9 cellular contexts compared by ENCODE assay signal in genomic region chr20:47786763-47787107, GRCh38. TPM values are rescaled to one million over a fixed set of nuclear protein-coding genes. Genes with fewer than 3 reads are reported as not detected.
A peak's percentile ranks its signal among the peaks of the same experiment; 100 is the strongest.
DNase-seq lines count a peak whose midpoint lies in the region; ATAC-seq and TF ChIP-seq lines count a peak whose summit lies in the region.
"Had no signal": no experiment of that assay in that cellular context is flagged by ENCODE, and none has a peak within 500 bp of the region (broad histone marks: within the 10 kb centered on the region; RNA-seq: fewer than 3 reads in every experiment).

No MANE protein-coding gene starts in this region.

- no peak for TF ChIP-seq CTCF in natural killer cell (IDR thresholded peaks at IDR 0.05)

- H3K9me3 ChIP-seq in duodenal mucosa (ENCODE audit: control insufficient read depth in 1 of 2, low read length in 2 of 2): no peaks in the 10 kb centered on the region
- H3K9me3 ChIP-seq in muscle layer of duodenum (ENCODE audit: control insufficient read depth in 1 of 2, low read length in 2 of 2): no peaks in the 10 kb centered on the region

- peaks cover 0 to 5% of the 10 kb centered on the region in 2 donors for H3K4me1 Mint-ChIP-seq in natural killer cell treated with Interleukin-12 subunit alpha and Interleukin-12 subunit beta and Interleukin-15 and Interleukin-18, amount 100 ng/mL, for 72 hours (ENCODE audit: low read depth in 2 of 2)
- H3K4me1 Mint-ChIP-seq in natural killer cell: peaks cover 0 to 4% of the 10 kb centered on the region in 2 donors

- H3K27me3 Mint-ChIP-seq in natural killer cell treated with Interleukin-12 subunit alpha and Interleukin-12 subunit beta and Interleukin-15 and Interleukin-18, amount 100 ng/mL, for 72 hours: peaks cover 41 to 56% of the 10 kb centered on the region in 2 donors
- H3K27me3 Mint-ChIP-seq in natural killer cell (ENCODE audit: low read depth in 2 of 2): peaks cover 47 to 55% of the 10 kb centered on the region in 2 donors

- peaks cover 0 to 4% of the 10 kb centered on the region in 2 donors for H3K27me3 ChIP-seq in duodenal mucosa (ENCODE audit: control insufficient read depth in 1 of 2, insufficient read depth in 2 of 2, low read length in 2 of 2)
- no peaks in the 10 kb centered on the region for H3K27me3 ChIP-seq in muscle layer of duodenum (ENCODE audit: low read depth, low read length)

- H3K9me3 Mint-ChIP-seq in natural killer cell treated with Interleukin-12 subunit alpha and Interleukin-12 subunit beta and Interleukin-15 and Interleukin-18, amount 100 ng/mL, for 72 hours: no peaks in the 10 kb centered on the region
- no peaks in the 10 kb centered on the region for H3K9me3 Mint-ChIP-seq in natural killer cell

- peak overlapping the region; percentile 54 for H3K4me3 Mint-ChIP-seq in natural killer cell treated with Interleukin-12 subunit alpha and Interleukin-12 subunit beta and Interleukin-15 and Interleukin-18, amount 100 ng/mL, for 72 hours
- no peak overlapping the region for H3K4me3 Mint-ChIP-seq in natural killer cell

- H3K36me3 ChIP-seq in duodenal mucosa (ENCODE audit: control insufficient read depth in 1 of 2, insufficient read depth in 2 of 2, low read length in 2 of 2): no peaks in the 10 kb centered on the region
- no peaks in the 10 kb centered on the region for H3K36me3 ChIP-seq in muscle layer of duodenum (ENCODE audit: control insufficient read depth in 1 of 2, insufficient read depth in 2 of 2, low read length in 2 of 2)

- no peak for DNase-seq in natural killer cell treated with Interleukin-12 subunit alpha and Interleukin-12 subunit beta and Interleukin-15 and Interleukin-18, amount 100 ng/mL, for 72 hours (ENCODE audit: low spot score)
- DNase-seq in natural killer cell (no peak), NCI-H1105 (lab: John Stamatoyannopoulos, UW) (no peak), SK-N-DZ (ENCODE audit: low spot score) (no peak), NCI-H146 (lab: John Stamatoyannopoulos, UW) (no peak)
- DNase-seq: DND-41 had no signal

- no peak overlapping the region for H3K27ac Mint-ChIP-seq in natural killer cell treated with Interleukin-12 subunit alpha and Interleukin-12 subunit beta and Interleukin-15 and Interleukin-18, amount 100 ng/mL, for 72 hours
- no peak overlapping the region for H3K27ac Mint-ChIP-seq in natural killer cell

- H3K27ac ChIP-seq in duodenal mucosa (ENCODE audit: low read depth, low read length) (no peak overlapping the region), muscle layer of duodenum (ENCODE audit: low read length) (no peak overlapping the region)

- H3K9ac ChIP-seq in duodenal mucosa (ENCODE audit: low read depth in 1 of 2, low read length in 2 of 2): peak overlapping the region; percentile 50 to 69

- ATAC-seq in natural killer cell treated with Interleukin-12 subunit alpha and Interleukin-12 subunit beta and Interleukin-15 and Interleukin-18, amount 100 ng/mL, for 72 hours: no peak
- ATAC-seq in natural killer cell (no peak), GM19452 (IDR thresholded peaks at IDR 0.05; ENCODE audit: unreplicated experiment) (no peak)

- intact Hi-C loops in natural killer cell (cut with micrococcal nuclease): no loop called here

- H3K4me3 ChIP-seq in duodenal mucosa (ENCODE audit: low read depth in 1 of 2, low read length in 2 of 2) (peak overlapping the region; percentile 76 to 79), muscle layer of duodenum (ENCODE audit: low read depth in 1 of 2, low read length in 2 of 2) (peak overlapping the region; percentile 73 to 77)

- H3K36me3 Mint-ChIP-seq in natural killer cell treated with Interleukin-12 subunit alpha and Interleukin-12 subunit beta and Interleukin-15 and Interleukin-18, amount 100 ng/mL, for 72 hours: no peaks in the 10 kb centered on the region
- H3K36me3 Mint-ChIP-seq in natural killer cell: no peaks in the 10 kb centered on the region

- peaks cover 24 to 33% of the 10 kb centered on the region in 2 donors for H3K4me1 ChIP-seq in duodenal mucosa (ENCODE audit: control insufficient read depth in 1 of 2, insufficient read depth in 2 of 2, low read length in 2 of 2)
- H3K4me1 ChIP-seq in muscle layer of duodenum (ENCODE audit: control insufficient read depth in 1 of 2, insufficient read depth in 2 of 2, low read length in 2 of 2): peaks cover 16 to 32% of the 10 kb centered on the region in 2 donors

RNA-seq across cellular contexts. Expression of gene SULF2, which starts 1.5 kb away (rescaled TPM):
- total RNA-seq in natural killer cell treated with Interleukin-12 subunit alpha and Interleukin-12 subunit beta and Interleukin-15 and Interleukin-18, amount 100 ng/mL, for 72 hours: 1 to 10 TPM in 1 of 2 donors, not detected in 1; 2.1 TPM
- total RNA-seq in natural killer cell: 10 to 100 TPM in 2 of 3 donors, 1 to 10 TPM in 1; 8.1 to 48.7 (median 12.3) TPM
- 125 and 147 TPM in 2 replicates for polyA plus RNA-seq in SK-N-DZ (2014; cell fraction: cytosol; rRNA removed)
- 128 and 130 TPM in 2 replicates for polyA plus RNA-seq in SK-N-DZ (2014; cell fraction: nucleus; rRNA removed)
